22 cellular contexts compared by ENCODE assay signal in the genomic region with DNA sequence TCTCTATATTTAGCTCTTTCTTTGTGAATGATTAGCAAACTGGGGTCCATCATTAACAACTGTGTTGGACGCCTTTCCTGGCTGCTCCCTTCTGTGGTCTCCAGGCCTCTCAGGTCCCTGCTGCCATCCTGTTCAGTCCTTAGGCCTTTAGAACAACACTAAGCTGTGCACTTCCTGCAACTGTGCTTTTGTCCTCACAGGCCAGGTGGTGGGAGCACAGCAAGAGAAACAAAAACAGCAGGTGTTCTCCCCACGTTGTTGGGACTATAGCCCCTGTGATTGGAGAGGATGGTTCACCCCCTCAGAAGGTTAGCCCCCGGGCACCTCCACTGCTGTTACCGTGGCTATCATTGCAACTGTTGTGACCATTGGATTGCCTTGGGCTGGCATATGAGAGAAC. TPM values are rescaled to one million over a fixed set of nuclear protein-coding genes. Genes with fewer than 3 reads are reported as not detected.
DNase-seq lines count a peak whose midpoint lies in the region; ATAC-seq, FAIRE-seq and TF ChIP-seq lines count a peak whose summit lies in the region.
"Had no signal": no experiment of that assay in that cellular context is flagged by ENCODE, and none has a peak within 500 bp of the region (broad histone marks: within the 10 kb centered on the region; RNA-seq: fewer than 3 reads in every experiment).

No MANE protein-coding gene starts in this region.

- H3K4me3 ChIP-seq in H1 (ENCODE audit: extremely low read depth in 1 of 4, insufficient read depth in 2 of 4, low read depth in 3 of 4, low read length in 4 of 4), result no peak overlapping the region
- H3K4me3 ChIP-seq: cardiac muscle cell, gastrocnemius medialis, GM23248, ovary, spleen, thoracic aorta had no signal

- H2BK20ac ChIP-seq in H1 (ENCODE audit: low read length), result no peak overlapping the region

- H2BK12ac ChIP-seq in H1 (ENCODE audit: low read depth, low read length), result peak overlapping the region; percentile 63; the same call in 1 of the 2 replicates

- H4K20me1 ChIP-seq in H1 (replicated peaks in 1 of 2; ENCODE audit: control insufficient read depth in 1 of 2, insufficient read depth in 2 of 2, low read length in 2 of 2), result no peaks in the 10 kb centered on the region

- H2BK15ac ChIP-seq in H1 (ENCODE audit: low read length), result no peak overlapping the region

- POLR2A ChIA-PET in H1 (lab: Charles Lee; ENCODE audit: partially characterized antibody), result interaction anchor here (0.6 kb wide), 1 partner anchor 100 kb away, joined by 4 read pairs; no protein-coding TSS in a partner anchor

- H3K9me3 ChIP-seq in H1 (ENCODE audit: insufficient read depth in 2 of 2, low read depth in 1 of 2, low read length in 1 of 2), result no peaks in the 10 kb centered on the region
- H3K9me3 ChIP-seq: gastrocnemius medialis, ovary, spleen, thoracic aorta had no signal

- no peak overlapping the region for H4K91ac ChIP-seq in H1 (replicated peaks; ENCODE audit: insufficient read length, low read length)

- WGBS in H1 (ENCODE audit: extremely low coverage in 1 of 2, insufficient coverage in 1 of 2, insufficient read length in 1 of 2, insufficient replicate concordance in 2 of 2, low coverage in 1 of 2, low lambda C conversion rate in 2 of 2, missing lambda C conversion rate in 1 of 2), 2 experiments, result 60% methylated on average over 4 of the region's 4 CpGs; no CpG with 5 or more reads in 1 of the 2 experiments

- no peak overlapping the region for H4K5ac ChIP-seq in H1 (ENCODE audit: insufficient read length, low read depth, low read length)

- TF ChIP-seq CTCF in H1 (IDR thresholded peaks at IDR 0.05; ENCODE audit: control extremely low read depth in 1 of 3, insufficient read depth in 1 of 3, low read depth in 1 of 3, low read length in 3 of 3), result no peak

- no peaks in the 10 kb centered on the region for H3K79me1 ChIP-seq in H1 (ENCODE audit: low read depth, low read length)

- no peak overlapping the region for H2BK5ac ChIP-seq in H1 (ENCODE audit: low read depth, low read length)

- no peak overlapping the region for H3K9ac ChIP-seq in H1 (replicated peaks in 1 of 4; ENCODE audit: extremely low read depth in 1 of 4, low read depth in 3 of 4, low read length in 3 of 4)
- H3K9ac ChIP-seq: GM23248 had no signal

- no peak overlapping the region for H3K27ac ChIP-seq in H1 (ENCODE audit: low read depth, low read length)
- H3K27ac ChIP-seq: 22Rv1, cardiac muscle cell, gastrocnemius medialis, GM23248, ovary, thoracic aorta had no signal

- no peak overlapping the region; a peak in 1 of 4 replicates for H3K4me2 ChIP-seq in H1 (ENCODE audit: insufficient read depth in 1 of 2, low read depth in 2 of 2, low read length in 2 of 2)

- H3K14ac ChIP-seq in H1 (ENCODE audit: insufficient read length), result no peak overlapping the region

- no peaks in the 10 kb centered on the region for H3K79me2 ChIP-seq in H1 (ENCODE audit: control insufficient read depth in 1 of 2, insufficient read depth in 2 of 2, low read length in 2 of 2)

- no peak for TF ChIP-seq RAD21 in H1 (IDR thresholded peaks at IDR 0.05 in 1 of 2, conservative IDR thresholded peaks at IDR 0.05 in 1 of 2; ENCODE audit: low read depth in 2 of 2, low read length in 2 of 2)

- peak; percentile 25 for DNase-seq in DMS 273 (lab: John Stamatoyannopoulos, UW; ENCODE audit: unreplicated experiment)
- DNase-seq in DMS 273 treated with DMSO at 0.1 percent for 48 hours (lab: John Stamatoyannopoulos, UW), result no peak
- peak; percentile 94 for DNase-seq in NCI-H146 (lab: John Stamatoyannopoulos, UW)
- no peak for DNase-seq in H1 (ENCODE audit: low read depth in 1 of 2, low spot score in 2 of 2)
- DNase-seq in nucleus accumbens (lab: John Stamatoyannopoulos, UW), result no peak
- DNase-seq in NCI-H524 treated with DMSO at 0.1 percent for 48 hours (lab: John Stamatoyannopoulos, UW), result no peak
- DNase-seq: activated naive CD8-positive, alpha-beta T cell treated with anti-CD3 and anti-CD28 coated beads for 36 hours; CD8-positive, alpha-beta T cell; gastrocnemius medialis; GM23248; midbrain; NCI-H1048; ovary; spleen; T-cell had no signal

- TF ChIP-seq POLR2A in H1 (IDR thresholded peaks at IDR 0.05; ENCODE audit: control extremely low read depth in 1 of 2, low read depth in 2 of 2, low read length in 2 of 2), result no peak

- no peak overlapping the region for H3K18ac ChIP-seq in H1 (ENCODE audit: extremely low read depth, low read length)

- H2AK5ac ChIP-seq in H1 (ENCODE audit: low read depth, low read length), result no peak overlapping the region

- H3K4ac ChIP-seq in H1 (replicated peaks; ENCODE audit: insufficient read length, low read depth, low read length), result no peak overlapping the region

- peak; percentile 75 for ATAC-seq in GM21423 (IDR thresholded peaks at IDR 0.05; ENCODE audit: unreplicated experiment)
- ATAC-seq in GM21717 (IDR thresholded peaks at IDR 0.05; ENCODE audit: unreplicated experiment), result no peak
- ATAC-seq: activated CD4-positive, CD25-positive, alpha-beta regulatory T cell treated with anti-CD3 and anti-CD28 coated beads, Interleukin-2, amount 50 U/mL, for 24 hours; CD8-positive, alpha-beta T cell; gastrocnemius medialis; T-cell had no signal

- peak; percentile 66 for FAIRE-seq in H1 (lab: Jason Lieb, UNC)
- FAIRE-seq: islet of Langerhans had no signal

- no peaks in the 10 kb centered on the region for H3K23me2 ChIP-seq in H1 (ENCODE audit: low read depth, low read length)

- peaks cover 0 to 3% (median 2%) of the 10 kb centered on the region in 4 experiments; a peak in 2 of 7 replicates for H3K4me1 ChIP-seq in H1 (replicated peaks in 1 of 4; ENCODE audit: control insufficient read depth in 3 of 4, insufficient read depth in 4 of 4, low read length in 3 of 4)
- H3K4me1 ChIP-seq: gastrocnemius medialis, spleen had no signal

- no peak overlapping the region for H4K8ac ChIP-seq in H1 (ENCODE audit: extremely low read depth, insufficient read depth, low read length)

- no peak overlapping the region for H3K23ac ChIP-seq in H1 (ENCODE audit: insufficient read length)

- no peaks in the 10 kb centered on the region for H3K36me3 ChIP-seq in H1 (ENCODE audit: control insufficient read depth in 2 of 4, insufficient read depth in 4 of 4, low read length in 3 of 4)
- H3K36me3 ChIP-seq: cardiac muscle cell, gastrocnemius medialis, ovary, spleen, thoracic aorta had no signal

- CTCF ChIA-PET in H1 (lab: Charles Lee; ENCODE audit: partially characterized antibody), result interaction anchor here (0.7 to 6.3 kb wide), 6 partner anchors 17 to 98 kb away, joined by 3 to 27 read pairs (median 4); no protein-coding TSS in a partner anchor

- no peak for TF ChIP-seq EP300 in H1 (IDR thresholded peaks at IDR 0.05; ENCODE audit: borderline replicate concordance in 1 of 2, low read depth in 2 of 2, low read length in 2 of 2)

- peak overlapping the region; percentile 48; the same call in 1 of the 2 replicates for H2AFZ ChIP-seq in H1 (ENCODE audit: low read length)
- H2AFZ ChIP-seq: GM23248 had no signal

- no peak overlapping the region for H3K56ac ChIP-seq in H1 (replicated peaks; ENCODE audit: insufficient read length, low read depth, low read length)

- no peaks in the 10 kb centered on the region for H3K27me3 ChIP-seq in H1 (replicated peaks in 1 of 4; ENCODE audit: control insufficient read depth in 3 of 4, extremely low read depth in 1 of 4, insufficient read depth in 3 of 4, low read length in 3 of 4)
- H3K27me3 ChIP-seq: cardiac muscle cell, gastrocnemius medialis, ovary, spleen had no signal

- peak overlapping the region; percentile 47 for H2BK120ac ChIP-seq in H1 (replicated peaks; ENCODE audit: low read depth, low read length)

TF ChIP-seq in H1, 55 proteins besides CTCF, POLR2A, EP300 and RAD21:
- TF ChIP-seq RNF2 (IDR thresholded peaks at IDR 0.05; ENCODE audit: borderline replicate concordance, low read depth, low read length, missing control alignments, poor library complexity, severe bottlenecking), result no peak
- TF ChIP-seq POU5F1 (IDR thresholded peaks at IDR 0.05; ENCODE audit: low read depth, low read length), result no peak
- no peak for TF ChIP-seq CBX8 (IDR thresholded peaks at IDR 0.05; ENCODE audit: borderline replicate concordance, low read depth, low read length)
- TF ChIP-seq GABPA (IDR thresholded peaks at IDR 0.05; ENCODE audit: borderline replicate concordance, insufficient read depth, low read length), result no peak
- TF ChIP-seq SIN3A (conservative IDR thresholded peaks at IDR 0.05 in 1 of 2, IDR thresholded peaks at IDR 0.05 in 1 of 2; ENCODE audit: low read depth in 1 of 2, low read length in 2 of 2), result no peak
- TF ChIP-seq, protein P1, sequence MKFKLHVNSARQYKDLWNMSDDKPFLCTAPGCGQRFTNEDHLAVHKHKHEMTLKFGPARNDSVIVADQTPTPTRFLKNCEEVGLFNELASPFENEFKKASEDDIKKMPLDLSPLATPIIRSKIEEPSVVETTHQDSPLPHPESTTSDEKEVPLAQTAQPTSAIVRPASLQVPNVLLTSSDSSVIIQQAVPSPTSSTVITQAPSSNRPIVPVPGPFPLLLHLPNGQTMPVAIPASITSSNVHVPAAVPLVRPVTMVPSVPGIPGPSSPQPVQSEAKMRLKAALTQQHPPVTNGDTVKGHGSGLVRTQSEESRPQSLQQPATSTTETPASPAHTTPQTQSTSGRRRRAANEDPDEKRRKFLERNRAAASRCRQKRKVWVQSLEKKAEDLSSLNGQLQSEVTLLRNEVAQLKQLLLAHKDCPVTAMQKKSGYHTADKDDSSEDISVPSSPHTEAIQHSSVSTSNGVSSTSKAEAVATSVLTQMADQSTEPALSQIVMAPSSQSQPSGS (IDR thresholded peaks at IDR 0.05; ENCODE audit: low read length), result no peak
- TF ChIP-seq TCF12 (IDR thresholded peaks at IDR 0.05; ENCODE audit: low read depth, low read length), result no peak
- no peak for TF ChIP-seq RBBP5 (IDR thresholded peaks at IDR 0.05; ENCODE audit: borderline replicate concordance, low read depth, low read length)

RNA-seq across cellular contexts. Expression of a gene that starts 41.7 kb away (rescaled TPM):
- total RNA-seq in H1 (2021; fragmentation: NEBNext Ultra II Directional; extraction: Animal tissue kit (Norgen Biotek cat#: 25700)), result 84.7 and 85.9 TPM in 2 replicates
- 121 and 140 TPM in 2 replicates for polyA plus RNA-seq in H1 (2011; rRNA removed)
- polyA plus RNA-seq in H1 (2011; cell fraction: cytosol; rRNA removed), result 113 TPM
- polyA plus RNA-seq in H1 (2011; cell fraction: nucleus; rRNA removed), result 184 TPM
- polyA plus RNA-seq in H1 (2012, experiment 1 of 2), result 63.2 to 84.1 TPM (median 78.8 TPM) in 4 replicates
- polyA plus RNA-seq in H1 (2012, experiment 2 of 2), result 4.8 TPM
- polyA plus RNA-seq in H1 (2013, experiment 1 of 2), result 61.4 TPM
- 59.7 TPM for polyA plus RNA-seq in H1 (2013, experiment 2 of 2)
- polyA minus RNA-seq in H1 (2011; rRNA and poly(A)+ RNA removed), result 291 and 319 TPM in 2 replicates
- 78.7 TPM for polyA minus RNA-seq in H1 (2011; cell fraction: cytosol; rRNA and poly(A)+ RNA removed)
- polyA minus RNA-seq in H1 (2011; cell fraction: nucleus; rRNA and poly(A)+ RNA removed), result 111 TPM

Comparison
In these comparisons a context has a peak if more than half of its experiments do, and no peak if none do; other contexts are left out.
1. DNase-seq: peak in DMS 273 (single experiment) and NCI-H146 (single experiment); none in DMS 273 treated with DMSO at 0.1 percent for 48 hours (single experiment), H1 (0 of 2), nucleus accumbens (0 of 56) and NCI-H524 treated with DMSO at 0.1 percent for 48 hours (single experiment).